In genomic region chr18:58195278-58195721, GRCh38 we compare ENCODE assay signal across 8 cellular contexts.
DNase-seq lines count a peak whose midpoint lies in the region; ATAC-seq, FAIRE-seq and TF ChIP-seq lines count a peak whose summit lies in the region.

No MANE protein-coding gene starts in this region.

- no peak for TF ChIP-seq CTCF in fibroblast of villous mesenchyme (IDR thresholded peaks at IDR 0.05; ENCODE audit: insufficient read depth, low read depth, low read length)

- H3K9me3 Mint-ChIP-seq in activated T-cell treated with anti-CD3 and anti-CD28 coated beads, Interleukin-2, amount 50 U/mL, for 24 hours = no peaks in the 10 kb centered on the region

- no peak for DNase-seq in GM18507 (ENCODE audit: extremely low spot score, insufficient read length, low read depth)
- peak; percentile 86 for DNase-seq in NCI-H1105 (lab: John Stamatoyannopoulos, UW)
- DNase-seq in activated T-cell treated with anti-CD3 and anti-CD28 coated beads, Interleukin-2, amount 50 U/mL, for 24 hours = peak; percentile 50
- no peak for DNase-seq in fibroblast of villous mesenchyme (ENCODE audit: low read depth)
- DNase-seq in putamen (ENCODE audit: low spot score) = peak; percentile 66

- peak overlapping the region; percentile 73 for H3K4me3 Mint-ChIP-seq in activated T-cell treated with anti-CD3 and anti-CD28 coated beads, Interleukin-2, amount 50 U/mL, for 24 hours

- H3K27me3 Mint-ChIP-seq in activated T-cell treated with anti-CD3 and anti-CD28 coated beads, Interleukin-2, amount 50 U/mL, for 24 hours = peaks cover 19% of the 10 kb centered on the region

- H3K27ac Mint-ChIP-seq in activated T-cell treated with anti-CD3 and anti-CD28 coated beads, Interleukin-2, amount 50 U/mL, for 24 hours = peak overlapping the region; percentile 30

- peaks cover 14% of the 10 kb centered on the region for H3K4me1 Mint-ChIP-seq in activated T-cell treated with anti-CD3 and anti-CD28 coated beads, Interleukin-2, amount 50 U/mL, for 24 hours (ENCODE audit: low read depth)

- TF ChIP-seq POLR2A in GM18505 (IDR thresholded peaks at IDR 0.05; ENCODE audit: borderline replicate concordance, extremely low read depth, insufficient read depth, insufficient read length) = no peak

- H3K4me3 ChIP-seq in fibroblast of villous mesenchyme (ENCODE audit: low read depth, low read length) = peak overlapping the region; percentile 32

- no peak for ATAC-seq in HG02870 (IDR thresholded peaks at IDR 0.05; ENCODE audit: unreplicated experiment)
- ATAC-seq in HG02623 (IDR thresholded peaks at IDR 0.05; ENCODE audit: unreplicated experiment) = no peak
- no peak for ATAC-seq in GM18505 (IDR thresholded peaks at IDR 0.05; ENCODE audit: unreplicated experiment)

- peak; percentile 69 for FAIRE-seq in GM18507 (lab: Jason Lieb, UNC)

- no peaks in the 10 kb centered on the region for H3K36me3 Mint-ChIP-seq in activated T-cell treated with anti-CD3 and anti-CD28 coated beads, Interleukin-2, amount 50 U/mL, for 24 hours (ENCODE audit: low read depth)

Comparison
In these comparisons a context has a peak if more than half of its experiments do, and no peak if none do; other contexts are left out.
1. DNase-seq: peak in NCI-H1105 (single experiment), activated T-cell treated with anti-CD3 and anti-CD28 coated beads, Interleukin-2, amount 50 U/mL, for 24 hours (single experiment) and putamen (single experiment); none in GM18507 (single experiment) and fibroblast of villous mesenchyme (single experiment).